ENCODE assay signal across 7 cellular contexts in genomic region chr6:10747251-10747972, GRCh38. TPM values are rescaled to one million over a fixed set of nuclear protein-coding genes. Genes with fewer than 3 reads are reported as not detected.
DNase-seq lines count a peak whose midpoint lies in the region; ATAC-seq, FAIRE-seq and TF ChIP-seq lines count a peak whose summit lies in the region.

Gene TMEM14B, plus strand, starts transcription at chr6:10747805. Its CDS starts 1,441 bp downstream, at chr6:10749246.

- no peaks in the 10 kb centered on the region for H3K9me2 ChIP-seq in hepatocyte (replicated peaks; ENCODE audit: insufficient read depth)

- ATAC-seq in HG02981 (IDR thresholded peaks at IDR 0.05; ENCODE audit: unreplicated experiment) = peak; percentile 95

- TF ChIP-seq CTCF in hepatocyte (IDR thresholded peaks at IDR 0.05; ENCODE audit: poor library complexity) (no peak), retinal pigment epithelial cell (conservative IDR thresholded peaks at IDR 0.05; ENCODE audit: low read depth, low read length) (no peak)

- peaks cover 41% of the 10 kb centered on the region for H3K79me2 ChIP-seq in hepatocyte

- peak within 1 kb of the TSS; percentile 88 for H3K4me2 ChIP-seq in hepatocyte

- DNase-seq in GM18507 (ENCODE audit: extremely low spot score, insufficient read length, low read depth) (peak; percentile 99), NCI-H2029 treated with DMSO at 0.1 percent for 48 hours (lab: John Stamatoyannopoulos, UW) (peak; percentile 99), T-helper 9 cell (peak; percentile 99), astrocyte of the hippocampus (ENCODE audit: low read depth, low spot score) (peak; percentile 99), hepatocyte (ENCODE audit: low spot score) (peak; percentile 100), retinal pigment epithelial cell (ENCODE audit: low read depth) (peak; percentile 75)

- H4K20me1 ChIP-seq in hepatocyte (ENCODE audit: insufficient read depth, poor library complexity, severe bottlenecking) = peaks cover 5% of the 10 kb centered on the region

- H3K36me3 ChIP-seq in hepatocyte (replicated peaks; ENCODE audit: insufficient read depth, low read depth) = no peaks in the 10 kb centered on the region

- H3K4me3 ChIP-seq in hepatocyte (peak within 1 kb of the TSS; percentile 76), retinal pigment epithelial cell (ENCODE audit: low read length) (peak within 1 kb of the TSS; percentile 92)

- peaks cover 27% of the 10 kb centered on the region for H3K4me1 ChIP-seq in hepatocyte (ENCODE audit: insufficient read depth)

- H3K9me3 ChIP-seq in hepatocyte (ENCODE audit: low read depth) = no peaks in the 10 kb centered on the region

- peak within 1 kb of the TSS; percentile 83 for H2AFZ ChIP-seq in hepatocyte

- H3K27me3 ChIP-seq in hepatocyte = no peaks in the 10 kb centered on the region

- WGBS in hepatocyte (ENCODE audit: low lambda C conversion rate, missing lambda C conversion rate) = 4% methylated on average over 37 of the region's 52 CpGs

- peak within 1 kb of the TSS; percentile 84 for H3K27ac ChIP-seq in hepatocyte

- peak; percentile 93 for FAIRE-seq in GM18507 (lab: Jason Lieb, UNC)

RNA-seq across cellular contexts. Expression of gene TMEM14B, which starts in this region (rescaled TPM):
- 63.9 and 69.4 TPM in 2 replicates for total RNA-seq in hepatocyte
- polyA plus RNA-seq in hepatocyte = 108 and 126 TPM in 2 replicates

Comparison
In these comparisons a context has a peak if more than half of its experiments do, and no peak if none do; other contexts are left out.
1. Peak in every context shown above with its lines: DNase-seq, ATAC-seq, H3K4me3 ChIP-seq and H3K27ac ChIP-seq.